ENCODE assay signal across 20 cellular contexts in genomic region chr9:34572092-34572491, GRCh38. TPM values are rescaled to one million over a fixed set of nuclear protein-coding genes. Genes with fewer than 3 reads are reported as not detected.
DNase-seq lines count a peak whose midpoint lies in the region; ATAC-seq and TF ChIP-seq lines count a peak whose summit lies in the region.
"Had no signal": no experiment of that assay in that cellular context is flagged by ENCODE, and none has a peak within 500 bp of the region (broad histone marks: within the 10 kb centered on the region; RNA-seq: fewer than 3 reads in every experiment).

No MANE protein-coding gene starts in this region.

- H3K9me3 ChIP-seq in OCI-LY3 (ENCODE audit: insufficient read depth, low read length) (no peaks in the 10 kb centered on the region), smooth muscle cell (replicated peaks; ENCODE audit: low read depth) (no peaks in the 10 kb centered on the region)
- H3K9me3 ChIP-seq: Caco-2, HAP-1 had no signal

- peak overlapping the region; percentile 19 for H3K4me3 Mint-ChIP-seq in neural crest cell
- H3K4me3 Mint-ChIP-seq in activated naive CD8-positive, alpha-beta T cell treated with anti-CD3 and anti-CD28 coated beads, Interleukin-2, amount 50 U/mL, for 24 hours: no peak overlapping the region
- H3K4me3 Mint-ChIP-seq: CD4-positive, CD25-positive, alpha-beta regulatory T cell had no signal

- H3K4me2 ChIP-seq in OCI-LY3 (ENCODE audit: low read length) (peak overlapping the region; percentile 59), smooth muscle cell (no peak overlapping the region)

- H3K9me3 Mint-ChIP-seq in neural crest cell: no peaks in the 10 kb centered on the region
- H3K9me3 Mint-ChIP-seq in activated naive CD8-positive, alpha-beta T cell treated with anti-CD3 and anti-CD28 coated beads, Interleukin-2, amount 50 U/mL, for 24 hours: no peaks in the 10 kb centered on the region

- H4K20me1 ChIP-seq in OCI-LY3 (ENCODE audit: insufficient read depth, low read length) (no peaks in the 10 kb centered on the region), smooth muscle cell (ENCODE audit: low read depth) (peaks cover 6% of the 10 kb centered on the region)

- no peak for TF ChIP-seq CTCF in OCI-LY3 (IDR thresholded peaks at IDR 0.05; ENCODE audit: low read depth, low read length)
- TF ChIP-seq CTCF in neural crest cell (conservative IDR thresholded peaks at IDR 0.05): no peak
- no peak for TF ChIP-seq CTCF in smooth muscle cell (IDR thresholded peaks at IDR 0.05; ENCODE audit: borderline replicate concordance, insufficient read depth, poor library complexity, severe bottlenecking)

- H3K4me1 Mint-ChIP-seq in neural crest cell: peaks cover 89% of the 10 kb centered on the region
- peaks cover 2% of the 10 kb centered on the region for H3K4me1 Mint-ChIP-seq in activated naive CD8-positive, alpha-beta T cell treated with anti-CD3 and anti-CD28 coated beads, Interleukin-2, amount 50 U/mL, for 24 hours

- H3K79me2 ChIP-seq in OCI-LY3 (ENCODE audit: low read length): no peaks in the 10 kb centered on the region
- H3K79me2 ChIP-seq in smooth muscle cell (ENCODE audit: low read depth): peaks cover 15% of the 10 kb centered on the region

- H3K27me3 ChIP-seq in OCI-LY3 (ENCODE audit: low read depth, low read length) (no peaks in the 10 kb centered on the region), smooth muscle cell (ENCODE audit: low read depth) (no peaks in the 10 kb centered on the region)

- H3K27ac Mint-ChIP-seq in neural crest cell (ENCODE audit: unreplicated experiment): no peak overlapping the region
- H3K27ac Mint-ChIP-seq in activated naive CD8-positive, alpha-beta T cell treated with anti-CD3 and anti-CD28 coated beads, Interleukin-2, amount 50 U/mL, for 24 hours: no peak overlapping the region
- H3K27ac Mint-ChIP-seq: CD4-positive, CD25-positive, alpha-beta regulatory T cell had no signal

- H2AFZ ChIP-seq in OCI-LY3 (ENCODE audit: low read depth, low read length) (no peak overlapping the region), smooth muscle cell (ENCODE audit: low read depth) (no peak overlapping the region)

- H3K27me3 Mint-ChIP-seq in neural crest cell (ENCODE audit: low read depth): no peaks in the 10 kb centered on the region
- peaks cover 29% of the 10 kb centered on the region for H3K27me3 Mint-ChIP-seq in activated naive CD8-positive, alpha-beta T cell treated with anti-CD3 and anti-CD28 coated beads, Interleukin-2, amount 50 U/mL, for 24 hours

- peaks cover 4% of the 10 kb centered on the region for H3F3A ChIP-seq in smooth muscle cell (ENCODE audit: low read depth)

- ATAC-seq in left colon (peak; percentile 86), HG03097 (IDR thresholded peaks at IDR 0.05; ENCODE audit: low FRiP score, unreplicated experiment) (no peak)
- no peak for ATAC-seq in activated naive CD8-positive, alpha-beta T cell treated with anti-CD3 and anti-CD28 coated beads, Interleukin-2, amount 50 U/mL, for 24 hours
- ATAC-seq: Panc1 had no signal

- no peaks in the 10 kb centered on the region for H3K36me3 Mint-ChIP-seq in neural crest cell (ENCODE audit: low read depth)
- H3K36me3 Mint-ChIP-seq in activated naive CD8-positive, alpha-beta T cell treated with anti-CD3 and anti-CD28 coated beads, Interleukin-2, amount 50 U/mL, for 24 hours (ENCODE audit: low read depth): no peaks in the 10 kb centered on the region
- H3K36me3 Mint-ChIP-seq: CD4-positive, CD25-positive, alpha-beta regulatory T cell had no signal

- H3K4me3 ChIP-seq in OCI-LY3 (ENCODE audit: low read length) (no peak overlapping the region), smooth muscle cell (no peak overlapping the region)
- H3K4me3 ChIP-seq: HAP-1, SK-N-MC had no signal

- peaks cover 47% of the 10 kb centered on the region for H3K4me1 ChIP-seq in OCI-LY3 (ENCODE audit: low read length)
- H3K4me1 ChIP-seq in smooth muscle cell (ENCODE audit: low read depth): peaks cover 47% of the 10 kb centered on the region
- H3K4me1 ChIP-seq: Caco-2, HAP-1 had no signal

- intact Hi-C loops in left colon (cut with DNase I, micrococcal nuclease): no loop called here

- H3K27ac ChIP-seq in OCI-LY3 (ENCODE audit: low read length): no peak overlapping the region
- no peak overlapping the region for H3K27ac ChIP-seq in smooth muscle cell (ENCODE audit: low read depth)
- H3K27ac ChIP-seq: SK-N-MC had no signal

- H3K9ac ChIP-seq in OCI-LY3 (ENCODE audit: low read length): peak overlapping the region; percentile 14; the same call in 1 of the 2 replicates
- no peak overlapping the region for H3K9ac ChIP-seq in smooth muscle cell (ENCODE audit: low read depth)

- DNase-seq in HuH-7 (ENCODE audit: low spot score): peak; percentile 58
- peak; percentile 71 to 84 for DNase-seq in left colon
- no peak for DNase-seq in neural crest cell (ENCODE audit: low read depth, low spot score)
- DNase-seq in smooth muscle cell (lab: John Stamatoyannopoulos, UW; ENCODE audit: unreplicated experiment): no peak
- no peak for DNase-seq in activated naive CD8-positive, alpha-beta T cell treated with anti-CD3 and anti-CD28 coated beads, Interleukin-2, amount 50 U/mL, for 24 hours
- no peak for DNase-seq in ecto neural progenitor cell (ENCODE audit: low spot score)
- DNase-seq: Caco-2; CD4-positive, CD25-positive, alpha-beta regulatory T cell; DMS153; KBM-7; NCI-H1092; NCI-H146; NCI-H2081; NCI-H524 treated with DMSO at 0.1 percent for 48 hours; Right ventricle myocardium superior had no signal

- H3K36me3 ChIP-seq in OCI-LY3 (replicated peaks; ENCODE audit: low read depth, low read length): no peaks in the 10 kb centered on the region
- H3K36me3 ChIP-seq in smooth muscle cell (ENCODE audit: low read depth): no peaks in the 10 kb centered on the region
- H3K36me3 ChIP-seq: HAP-1 had no signal

RNA-seq across cellular contexts. Expression of gene CNTFR, which starts 17.4 kb away (rescaled TPM):
- total RNA-seq in left colon (10 to 100 TPM in 1 of 2 donors, 1 to 10 TPM in 1; 6.4 to 13.1 TPM), neural crest cell (112 and 115 TPM in 2 replicates), smooth muscle cell (4.3 and 8.6 TPM in 2 replicates)
- 16.4 and 17.8 TPM in 2 replicates for polyA plus RNA-seq in smooth muscle cell
- total RNA-seq: CD4-positive, CD25-positive, alpha-beta regulatory T cell had no signal
- polyA plus RNA-seq: CD4-positive, CD25-positive, alpha-beta regulatory T cell had no signal

RNA-seq across cellular contexts. Expression of gene RPP25L, which starts 39.8 kb away (rescaled TPM):
- total RNA-seq in left colon (10 to 100 TPM; 36.4 to 40.7 TPM), neural crest cell (22.7 and 23.8 TPM in 2 replicates), smooth muscle cell (10.9 and 11.3 TPM in 2 replicates)
- polyA plus RNA-seq in smooth muscle cell: 20.9 and 27.5 TPM in 2 replicates

RNA-seq across cellular contexts. Expression of gene DCTN3, which starts 48.2 kb away (rescaled TPM):
- total RNA-seq in left colon (10 to 100 TPM; 53.7 to 59.4 TPM), neural crest cell (92.1 and 102 TPM in 2 replicates), smooth muscle cell (76.4 and 87.6 TPM in 2 replicates)
- polyA plus RNA-seq in smooth muscle cell: 142 and 164 TPM in 2 replicates

RNA-seq across cellular contexts. Expression of gene ENHO, which starts 49.3 kb away (rescaled TPM):
- total RNA-seq in left colon: 1 to 10 TPM in 1 of 2 donors, under 1 TPM in 1; 0.89 to 2.3 TPM
- total RNA-seq in neural crest cell: 12.0 and 13.2 TPM in 2 replicates
- total RNA-seq in smooth muscle cell: not detected in 2 replicates
- 0.97 and 1.7 TPM in 2 replicates for polyA plus RNA-seq in smooth muscle cell

RNA-seq across cellular contexts. Expression of gene ARID3C, which starts 56.8 kb away (rescaled TPM):
- total RNA-seq in left colon (not detected), neural crest cell (0.68 TPM in 1 of 2 replicates, not detected in the other), smooth muscle cell (not detected in 2 replicates)
- polyA plus RNA-seq in smooth muscle cell: 0.40 and 0.45 TPM in 2 replicates
- total RNA-seq: Caco-2; CD4-positive, CD25-positive, alpha-beta regulatory T cell; Right ventricle myocardium superior had no signal
- polyA plus RNA-seq: CD4-positive, CD25-positive, alpha-beta regulatory T cell had no signal

Comparison
In these comparisons a context has a peak if more than half of its experiments do, and no peak if none do; other contexts are left out.
1. DNase-seq: peak in HuH-7 (single experiment) and left colon (2 of 2); none in neural crest cell (single experiment), smooth muscle cell (single experiment), activated naive CD8-positive, alpha-beta T cell treated with anti-CD3 and anti-CD28 coated beads, Interleukin-2, amount 50 U/mL, for 24 hours (single experiment) and ecto neural progenitor cell (single experiment).